In genomic region chr10:5862360-5862929, GRCh38 we compare ENCODE assay signal across 11 cellular contexts. TPM values are rescaled to one million over a fixed set of nuclear protein-coding genes. Genes with fewer than 3 reads are reported as not detected.
DNase-seq lines count a peak whose midpoint lies in the region; ATAC-seq and TF ChIP-seq lines count a peak whose summit lies in the region.
"Had no signal": no experiment of that assay in that cellular context is flagged by ENCODE, and none has a peak within 500 bp of the region (broad histone marks: within the 10 kb centered on the region; RNA-seq: fewer than 3 reads in every experiment).

No MANE protein-coding gene starts in this region.

- intact Hi-C loops in activated CD8-positive, alpha-beta T cell treated with anti-CD3 and anti-CD28 coated beads for 36 hours (cut with micrococcal nuclease) = no loop called here

- ATAC-seq in activated CD8-positive, alpha-beta T cell treated with anti-CD3 and anti-CD28 coated beads for 36 hours = peak; percentile 55
- ATAC-seq in activated CD8-positive, alpha-beta T cell treated with anti-CD3 and anti-CD28 coated beads, Interleukin-2, amount 10 ng/mL, durations not matched to agents 7 days and 5 days = no peak
- ATAC-seq in HG02623 (IDR thresholded peaks at IDR 0.05; ENCODE audit: unreplicated experiment) (peak; percentile 94), HG03575 (IDR thresholded peaks at IDR 0.05; ENCODE audit: extremely low read depth, insufficient number of reproducible peaks, low FRiP score, unreplicated experiment) (peak; percentile 92)
- ATAC-seq in stimulated activated naive B cell treated with anti-CD40 and anti-IgM and Interleukin-4, amounts not matched to agents 10 μg/mL and 1 μg/mL and 100 μg/mL, for 72 hours (replicated peaks) = peak; percentile 89 to 90

- CTCF ChIA-PET in activated CD8-positive, alpha-beta T cell treated with anti-CD3 and anti-CD28 coated beads for 36 hours (lab: Charles Lee) = interaction anchor here (1.4 kb wide), 1 partner anchor 12 kb away, joined by 3 read pairs; no protein-coding TSS in a partner anchor
- CTCF ChIA-PET in activated CD8-positive, alpha-beta T cell treated with anti-CD3 and anti-CD28 coated beads, Interleukin-2, amount 10 ng/mL, durations not matched to agents 7 days and 5 days (lab: Charles Lee) = interaction anchor here (1.5 to 4.1 kb wide), 2 partner anchors 11 to 52 kb away, joined by 3 to 18 read pairs; no protein-coding TSS in a partner anchor

- no peaks in the 10 kb centered on the region for H3K4me1 Mint-ChIP-seq in activated CD8-positive, alpha-beta T cell treated with anti-CD3 and anti-CD28 coated beads for 36 hours (ENCODE audit: low read depth)
- no peaks in the 10 kb centered on the region for H3K4me1 Mint-ChIP-seq in activated CD8-positive, alpha-beta T cell treated with anti-CD3 and anti-CD28 coated beads, Interleukin-2, amount 10 ng/mL, durations not matched to agents 7 days and 5 days (ENCODE audit: low read depth)
- peaks cover 29 to 47% of the 10 kb centered on the region in 2 donors for H3K4me1 Mint-ChIP-seq in stimulated activated naive B cell treated with anti-CD40 and anti-IgM and Interleukin-4, amounts not matched to agents 10 μg/mL and 1 μg/mL and 100 μg/mL, for 72 hours

- peak; percentile 27 for DNase-seq in activated CD8-positive, alpha-beta T cell treated with anti-CD3 and anti-CD28 coated beads for 36 hours
- DNase-seq in activated CD8-positive, alpha-beta T cell treated with anti-CD3 and anti-CD28 coated beads, Interleukin-2, amount 10 ng/mL, durations not matched to agents 7 days and 5 days = no peak
- peak; percentile 63 for DNase-seq in stimulated activated naive B cell treated with anti-CD40 and anti-IgM and Interleukin-4, amounts not matched to agents 10 μg/mL and 1 μg/mL and 100 μg/mL, for 72 hours
- no peak for DNase-seq in COLO668 (lab: John Stamatoyannopoulos, UW; ENCODE audit: unreplicated experiment)
- DNase-seq in NCI-H524 (lab: John Stamatoyannopoulos, UW) = no peak
- no peak for DNase-seq in NCI-H1417 treated with DMSO at 0.1 percent for 48 hours (lab: John Stamatoyannopoulos, UW)
- DNase-seq: ACHN, NCI-H2171 treated with DMSO at 0.1 percent for 48 hours, nucleus accumbens had no signal

- POLR2A ChIA-PET in activated CD8-positive, alpha-beta T cell treated with anti-CD3 and anti-CD28 coated beads for 36 hours (lab: Charles Lee) = interaction anchor here (0.7 to 1.5 kb wide), 2 partner anchors 21 to 1947 kb away, joined by 3 read pairs; no protein-coding TSS in a partner anchor
- POLR2A ChIA-PET in activated CD8-positive, alpha-beta T cell treated with anti-CD3 and anti-CD28 coated beads, Interleukin-2, amount 10 ng/mL, durations not matched to agents 7 days and 5 days (lab: Charles Lee) = no interaction called here

- H3K36me3 Mint-ChIP-seq in activated CD8-positive, alpha-beta T cell treated with anti-CD3 and anti-CD28 coated beads for 36 hours (ENCODE audit: low read depth) = no peaks in the 10 kb centered on the region
- no peaks in the 10 kb centered on the region for H3K36me3 Mint-ChIP-seq in activated CD8-positive, alpha-beta T cell treated with anti-CD3 and anti-CD28 coated beads, Interleukin-2, amount 10 ng/mL, durations not matched to agents 7 days and 5 days (ENCODE audit: low read depth)
- H3K36me3 Mint-ChIP-seq in stimulated activated naive B cell treated with anti-CD40 and anti-IgM and Interleukin-4, amounts not matched to agents 10 μg/mL and 1 μg/mL and 100 μg/mL, for 72 hours = peaks cover 20 to 31% of the 10 kb centered on the region in 2 donors

- H3K27ac Mint-ChIP-seq in activated CD8-positive, alpha-beta T cell treated with anti-CD3 and anti-CD28 coated beads for 36 hours = peak overlapping the region; percentile 3
- no peak overlapping the region for H3K27ac Mint-ChIP-seq in activated CD8-positive, alpha-beta T cell treated with anti-CD3 and anti-CD28 coated beads, Interleukin-2, amount 10 ng/mL, durations not matched to agents 7 days and 5 days
- H3K27ac Mint-ChIP-seq in stimulated activated naive B cell treated with anti-CD40 and anti-IgM and Interleukin-4, amounts not matched to agents 10 μg/mL and 1 μg/mL and 100 μg/mL, for 72 hours = peak overlapping the region; percentile 95

- no peaks in the 10 kb centered on the region for H3K27me3 Mint-ChIP-seq in activated CD8-positive, alpha-beta T cell treated with anti-CD3 and anti-CD28 coated beads for 36 hours
- H3K27me3 Mint-ChIP-seq in activated CD8-positive, alpha-beta T cell treated with anti-CD3 and anti-CD28 coated beads, Interleukin-2, amount 10 ng/mL, durations not matched to agents 7 days and 5 days (ENCODE audit: low read depth) = no peaks in the 10 kb centered on the region
- no peaks in the 10 kb centered on the region for H3K27me3 Mint-ChIP-seq in stimulated activated naive B cell treated with anti-CD40 and anti-IgM and Interleukin-4, amounts not matched to agents 10 μg/mL and 1 μg/mL and 100 μg/mL, for 72 hours

- H3K9me3 Mint-ChIP-seq in activated CD8-positive, alpha-beta T cell treated with anti-CD3 and anti-CD28 coated beads for 36 hours = no peaks in the 10 kb centered on the region
- no peaks in the 10 kb centered on the region for H3K9me3 Mint-ChIP-seq in activated CD8-positive, alpha-beta T cell treated with anti-CD3 and anti-CD28 coated beads, Interleukin-2, amount 10 ng/mL, durations not matched to agents 7 days and 5 days (ENCODE audit: insufficient read depth)
- H3K9me3 Mint-ChIP-seq in stimulated activated naive B cell treated with anti-CD40 and anti-IgM and Interleukin-4, amounts not matched to agents 10 μg/mL and 1 μg/mL and 100 μg/mL, for 72 hours = peaks cover 0 to 3% of the 10 kb centered on the region in 2 donors

- TF ChIP-seq CTCF in activated CD8-positive, alpha-beta T cell treated with anti-CD3 and anti-CD28 coated beads for 36 hours (IDR thresholded peaks at IDR 0.05) = no peak

- H3K4me3 Mint-ChIP-seq in activated CD8-positive, alpha-beta T cell treated with anti-CD3 and anti-CD28 coated beads for 36 hours = no peak overlapping the region
- no peak overlapping the region for H3K4me3 Mint-ChIP-seq in activated CD8-positive, alpha-beta T cell treated with anti-CD3 and anti-CD28 coated beads, Interleukin-2, amount 10 ng/mL, durations not matched to agents 7 days and 5 days
- H3K4me3 Mint-ChIP-seq in stimulated activated naive B cell treated with anti-CD40 and anti-IgM and Interleukin-4, amounts not matched to agents 10 μg/mL and 1 μg/mL and 100 μg/mL, for 72 hours = peak overlapping the region; percentile 46 to 75

RNA-seq across cellular contexts. Expression of gene ANKRD16, which starts 27.2 kb away (rescaled TPM):
- 1 to 10 TPM; 7.5 to 7.8 TPM for total RNA-seq in activated CD8-positive, alpha-beta T cell treated with anti-CD3 and anti-CD28 coated beads for 36 hours
- 1 to 10 TPM; 5.2 to 5.7 TPM for total RNA-seq in activated CD8-positive, alpha-beta T cell treated with anti-CD3 and anti-CD28 coated beads, Interleukin-2, amount 10 ng/mL, durations not matched to agents 7 days and 5 days

RNA-seq across cellular contexts. Expression of gene FBH1, which starts 27.6 kb away (rescaled TPM):
- 10 to 100 TPM; 47.2 to 51.3 TPM for total RNA-seq in activated CD8-positive, alpha-beta T cell treated with anti-CD3 and anti-CD28 coated beads for 36 hours
- total RNA-seq in activated CD8-positive, alpha-beta T cell treated with anti-CD3 and anti-CD28 coated beads, Interleukin-2, amount 10 ng/mL, durations not matched to agents 7 days and 5 days = 10 to 100 TPM; 62.6 to 64.4 TPM

RNA-seq across cellular contexts. Expression of gene GDI2, which starts 49.2 kb away (rescaled TPM):
- 100 to 1,000 TPM; 288 to 291 TPM for total RNA-seq in activated CD8-positive, alpha-beta T cell treated with anti-CD3 and anti-CD28 coated beads for 36 hours
- total RNA-seq in activated CD8-positive, alpha-beta T cell treated with anti-CD3 and anti-CD28 coated beads, Interleukin-2, amount 10 ng/mL, durations not matched to agents 7 days and 5 days = 100 to 1,000 TPM; 237 to 243 TPM

Comparison
In these comparisons a context has a peak if more than half of its experiments do, and no peak if none do; other contexts are left out.
1. DNase-seq: peak in activated CD8-positive, alpha-beta T cell treated with anti-CD3 and anti-CD28 coated beads for 36 hours (single experiment) and stimulated activated naive B cell treated with anti-CD40 and anti-IgM and Interleukin-4, amounts not matched to agents 10 μg/mL and 1 μg/mL and 100 μg/mL, for 72 hours (single experiment); none in activated CD8-positive, alpha-beta T cell treated with anti-CD3 and anti-CD28 coated beads, Interleukin-2, amount 10 ng/mL, durations not matched to agents 7 days and 5 days (single experiment), COLO668 (single experiment), NCI-H524 (0 of 2) and NCI-H1417 treated with DMSO at 0.1 percent for 48 hours (single experiment).
2. H3K4me3 Mint-ChIP-seq: peak in stimulated activated naive B cell treated with anti-CD40 and anti-IgM and Interleukin-4, amounts not matched to agents 10 μg/mL and 1 μg/mL and 100 μg/mL, for 72 hours (2 of 2); none in activated CD8-positive, alpha-beta T cell treated with anti-CD3 and anti-CD28 coated beads for 36 hours (single experiment) and activated CD8-positive, alpha-beta T cell treated with anti-CD3 and anti-CD28 coated beads, Interleukin-2, amount 10 ng/mL, durations not matched to agents 7 days and 5 days (single experiment).